9 cellular contexts compared by ENCODE assay signal in genomic region chr13:112692104-112692503, GRCh38. TPM values are rescaled to one million over a fixed set of nuclear protein-coding genes. Genes with fewer than 3 reads are reported as not detected.
DNase-seq lines count a peak whose midpoint lies in the region; ATAC-seq and TF ChIP-seq lines count a peak whose summit lies in the region.
"Had no signal": no experiment of that assay in that cellular context is flagged by ENCODE, and none has a peak within 500 bp of the region (broad histone marks: within the 10 kb centered on the region; RNA-seq: fewer than 3 reads in every experiment).

No MANE protein-coding gene starts in this region.

- H3K9me3 ChIP-seq in OCI-LY7 (ENCODE audit: low read length), result no peaks in the 10 kb centered on the region
- no peaks in the 10 kb centered on the region for H3K9me3 ChIP-seq in trophoblast cell (ENCODE audit: insufficient read depth, low read depth, low read length)
- H3K9me3 ChIP-seq in tibial nerve, result no peaks in the 10 kb centered on the region
- H3K9me3 ChIP-seq in prostate gland, result no peaks in the 10 kb centered on the region

- H2AFZ ChIP-seq in OCI-LY7 (ENCODE audit: low read length) (no peak overlapping the region), trophoblast cell (ENCODE audit: insufficient read depth, low read length, poor library complexity) (no peak overlapping the region)

- no peaks in the 10 kb centered on the region for H3K27me3 ChIP-seq in trophoblast cell (ENCODE audit: insufficient read depth, low read length)
- no peaks in the 10 kb centered on the region for H3K27me3 ChIP-seq in tibial nerve
- H3K27me3 ChIP-seq in prostate gland (replicated peaks; ENCODE audit: insufficient read depth), result no peaks in the 10 kb centered on the region

- H2BK12ac ChIP-seq in trophoblast cell (ENCODE audit: low read length), result no peak overlapping the region

- BruUV-seq in OCI-LY7 (replicated peaks; lab: Mats Ljungman, UMichigan), result no TSS peak

- H4K8ac ChIP-seq in trophoblast cell (ENCODE audit: low read depth, low read length), result no peak overlapping the region

- H3K4me1 ChIP-seq in OCI-LY7 (ENCODE audit: insufficient read depth, low read length, poor library complexity, severe bottlenecking) (peaks cover 24% of the 10 kb centered on the region), trophoblast cell (ENCODE audit: control insufficient read depth in 1 of 2, insufficient read depth in 2 of 2, low read length in 2 of 2) (peaks cover 18 to 29% of the 10 kb centered on the region in 2 experiments), tibial nerve (peaks cover 0 to 46% (median 12%) of the 10 kb centered on the region in 4 donors), prostate gland (replicated peaks) (no peaks in the 10 kb centered on the region)

- H3K4me3 ChIP-seq in GM12864 (ENCODE audit: low read depth, low read length) (peak overlapping the region; percentile 81), OCI-LY7 (ENCODE audit: low read depth, low read length, poor library complexity, severe bottlenecking) (peak overlapping the region; percentile 80), fibroblast of villous mesenchyme (ENCODE audit: low read depth, low read length) (peak overlapping the region; percentile 76), trophoblast cell (ENCODE audit: low read depth, low read length) (no peak overlapping the region), tibial nerve (peak overlapping the region in 1 of 4 donors; percentile 98), prostate gland (no peak overlapping the region)

- H3K27ac ChIP-seq in OCI-LY7 (ENCODE audit: low read depth, low read length, poor library complexity, severe bottlenecking) (no peak overlapping the region), trophoblast cell (ENCODE audit: low read depth, low read length) (no peak overlapping the region), tibial nerve (peak overlapping the region in 1 of 4 donors; percentile 97), prostate gland (no peak overlapping the region)

- no peak overlapping the region for H4K91ac ChIP-seq in trophoblast cell (ENCODE audit: low read depth, low read length)

- TF ChIP-seq EP300 in tibial nerve (IDR thresholded peaks at IDR 0.05), result no peak

- peak overlapping the region; percentile 23 for H3K23ac ChIP-seq in trophoblast cell (ENCODE audit: low read length)

- H3K4ac ChIP-seq in trophoblast cell (ENCODE audit: low read depth, low read length), result peak overlapping the region; percentile 53

- H3K9ac ChIP-seq in trophoblast cell (ENCODE audit: low read length), result peak overlapping the region; percentile 35

- TF ChIP-seq POLR2A in tibial nerve (IDR thresholded peaks at IDR 0.05) (no peak), prostate gland (IDR thresholded peaks at IDR 0.05) (no peak)

- H3K4me2 ChIP-seq in OCI-LY7 (ENCODE audit: low read length) (peak overlapping the region; percentile 79), trophoblast cell (ENCODE audit: low read length) (peak overlapping the region; percentile 74)

- POLR2A ChIA-PET in OCI-LY7 (lab: Charles Lee), result no interaction called here

- TF ChIP-seq CTCF in GM12864 (IDR thresholded peaks at IDR 0.05; ENCODE audit: low read depth, low read length, missing control alignments), result no peak
- TF ChIP-seq CTCF in OCI-LY7 (conservative IDR thresholded peaks at IDR 0.05; ENCODE audit: low read length), result no peak
- TF ChIP-seq CTCF in fibroblast of villous mesenchyme (IDR thresholded peaks at IDR 0.05; ENCODE audit: insufficient read depth, low read depth, low read length), result no peak
- no peak for TF ChIP-seq CTCF in tibial nerve (IDR thresholded peaks at IDR 0.05)
- no peak for TF ChIP-seq CTCF in prostate gland (IDR thresholded peaks at IDR 0.05)

- DNase-seq in GM12864 (ENCODE audit: low read depth) (no peak), OCI-LY7 (ENCODE audit: low spot score) (no peak), fibroblast of villous mesenchyme (ENCODE audit: low read depth) (no peak), trophoblast cell (no peak), tibial nerve (ENCODE audit: low spot score in 2 of 2) (no peak), prostate gland (ENCODE audit: low spot score) (no peak), hippocampal formation (lab: John Stamatoyannopoulos, UW) (no peak)
- DNase-seq: NCI-H1436 had no signal

- H3K9me2 ChIP-seq in OCI-LY7 (ENCODE audit: insufficient read depth, low read length), result no peaks in the 10 kb centered on the region

- WGBS in trophoblast cell (ENCODE audit: extremely low coverage, insufficient coverage, insufficient read length), result no CpG with 5 or more reads among the region's 11 CpGs
- 70 to 80% methylated on average over 11 of the region's 11 CpGs for WGBS in tibial nerve, 2 donors
- WGBS in prostate gland, result 88% methylated on average over 11 of the region's 11 CpGs

- H3K36me3 ChIP-seq in OCI-LY7 (ENCODE audit: insufficient read depth, low read length) (no peaks in the 10 kb centered on the region), trophoblast cell (ENCODE audit: control insufficient read depth in 1 of 2, insufficient read depth in 2 of 2, low read length in 2 of 2) (peaks cover 0 to 9% of the 10 kb centered on the region in 2 experiments), tibial nerve (peaks cover 0 to 20% (median 0%) of the 10 kb centered on the region in 3 donors), prostate gland (no peaks in the 10 kb centered on the region)

- intact Hi-C loops in OCI-LY7 (cut with micrococcal nuclease; ENCODE audit: unreplicated experiment), result no loop called here
- intact Hi-C loops in prostate gland (cut with DNase I), result no loop called here

- no peak overlapping the region for H3K18ac ChIP-seq in trophoblast cell (ENCODE audit: low read length)

- no peak overlapping the region for H4K12ac ChIP-seq in trophoblast cell (ENCODE audit: low read depth, low read length)

- no peak overlapping the region for H2BK5ac ChIP-seq in trophoblast cell (ENCODE audit: low read depth, low read length, poor library complexity)

- H4K20me1 ChIP-seq in OCI-LY7 (ENCODE audit: insufficient read depth, low read length), result peaks cover 19% of the 10 kb centered on the region; the same call in 1 of the 2 replicates

- H2BK120ac ChIP-seq in trophoblast cell (ENCODE audit: insufficient read depth, low read length, poor library complexity), result no peak overlapping the region

- CTCF ChIA-PET in OCI-LY7 (lab: Charles Lee; ENCODE audit: unreplicated experiment), result no interaction called here

- H2AK5ac ChIP-seq in trophoblast cell (ENCODE audit: low read length), result no peak overlapping the region

- no peak for ATAC-seq in HG02981 (IDR thresholded peaks at IDR 0.05; ENCODE audit: unreplicated experiment)

- peaks cover 9% of the 10 kb centered on the region for H3K79me2 ChIP-seq in OCI-LY7 (ENCODE audit: insufficient read depth, low read depth, low read length)
- H3K79me2 ChIP-seq in trophoblast cell (ENCODE audit: control insufficient read depth, insufficient read depth, low read length, poor library complexity), result peaks cover 38% of the 10 kb centered on the region

- H3K14ac ChIP-seq in trophoblast cell (ENCODE audit: low read length), result no peak overlapping the region

- peaks cover 15% of the 10 kb centered on the region for H3K79me1 ChIP-seq in trophoblast cell (ENCODE audit: low read length)

RNA-seq across cellular contexts. Expression of gene ATP11A, which starts 2.3 kb away (rescaled TPM):
- total RNA-seq in OCI-LY7 (2014; rRNA removed; shearing (Covaris generic)), result 3.4 and 8.8 TPM in 2 replicates
- total RNA-seq in OCI-LY7 (2022), result 22.1 and 23.1 TPM in 2 replicates
- 5.8 and 6.9 TPM in 2 replicates for total RNA-seq in fibroblast of villous mesenchyme
- polyA plus RNA-seq in trophoblast cell (2013), result 28.9 and 29.2 TPM in 2 replicates
- total RNA-seq in tibial nerve, result 10 to 100 TPM; 24.7 to 61.5 (median 35.0) TPM
- 10 to 100 TPM; 10.9 to 89.3 TPM for total RNA-seq in prostate gland

Comparison
In these comparisons a context has a peak if more than half of its experiments do, and no peak if none do; other contexts are left out.
1. H3K4me3 ChIP-seq: peak in GM12864 (single experiment), OCI-LY7 (single experiment) and fibroblast of villous mesenchyme (single experiment); none in trophoblast cell (single experiment) and prostate gland (0 of 2).